ENCODE assay signal across 23 cellular contexts in the genomic region with DNA sequence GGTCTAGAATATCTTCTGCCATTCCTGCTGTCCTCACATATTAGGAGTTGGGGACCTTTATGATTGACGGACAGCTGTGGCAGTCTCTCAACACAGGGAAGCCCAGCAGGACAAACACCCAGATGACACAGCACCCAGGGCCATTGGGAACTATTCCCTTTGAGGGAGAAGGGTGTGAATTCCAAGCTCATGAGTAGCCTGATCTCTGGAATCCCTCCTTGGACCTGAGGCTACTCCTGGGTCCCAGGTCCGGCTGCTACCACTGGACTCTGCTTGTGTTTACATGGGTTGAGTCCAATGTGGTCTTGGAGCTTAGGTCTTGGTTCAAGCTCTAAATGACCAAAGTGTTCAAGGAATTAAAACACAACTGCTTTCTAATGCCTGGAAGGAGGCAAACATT.
"Had no signal": no experiment of that assay in that cellular context is flagged by ENCODE, and none has a peak within 500 bp of the region (broad histone marks: within the 10 kb centered on the region; RNA-seq: fewer than 3 reads in every experiment).

No MANE protein-coding gene starts in this region.

- H3K27me3 ChIP-seq: transverse colon, vagina had no signal

- H3K36me3 Mint-ChIP-seq: immature natural killer cell; naive B cell; natural killer cell treated with Interleukin-12 subunit alpha and Interleukin-12 subunit beta and Interleukin-15 and Interleukin-18, amount 100 ng/mL, for 72 hours had no signal

- H3K9ac ChIP-seq: parathyroid adenoma had no signal

- H3K27ac Mint-ChIP-seq: effector memory CD8-positive, alpha-beta T cell; immature natural killer cell; natural killer cell treated with Interleukin-12 subunit alpha and Interleukin-12 subunit beta and Interleukin-15 and Interleukin-18, amount 100 ng/mL, for 72 hours; progenitor cell of endocrine pancreas had no signal

- H3K79me2 ChIP-seq: parathyroid adenoma had no signal

- H3K4me3 Mint-ChIP-seq: effector memory CD8-positive, alpha-beta T cell; immature natural killer cell; naive B cell; natural killer cell treated with Interleukin-12 subunit alpha and Interleukin-12 subunit beta and Interleukin-15 and Interleukin-18, amount 100 ng/mL, for 72 hours; neural crest cell; stimulated activated naive CD8-positive, alpha-beta T cell treated with anti-CD3 and anti-CD28 coated beads, Interleukin-15, amount 100 ng/mL, for 72 hours had no signal

- DNase-seq: cortex of kidney; effector memory CD8-positive, alpha-beta T cell; hypothalamus; immature natural killer cell; left ventricle myocardium superior; lower lobe of right lung; mucosa of descending colon; naive B cell; stimulated activated CD4-positive, alpha-beta T cell treated with anti-CD3 and anti-CD28 coated beads, Interleukin-12 subunit alpha, Interleukin-12 subunit beta, amount 100 ng/mL, for 4 hours; stimulated activated CD4-positive, alpha-beta T cell treated with anti-CD3 and anti-CD28 coated beads, Interleukin-1b, Interleukin-23, amount 100 ng/mL, for 48 hours; stimulated activated CD4-positive, alpha-beta T cell treated with anti-CD3 and anti-CD28 coated beads, Interleukin-4, amount 100 ng/mL, for 1 hour; stimulated activated CD8-positive, alpha-beta memory T cell treated with anti-CD3 and anti-CD28 coated beads, Interleukin-4, amount 100 ng/mL, for 48 hours; stimulated activated naive CD4-positive, alpha-beta T cell; stimulated activated naive CD8-positive, alpha-beta T cell treated with anti-CD3 and anti-CD28 coated beads, Interleukin-15, amount 100 ng/mL, for 72 hours; transverse colon had no signal

- H3K4me3 ChIP-seq: lower lobe of right lung, mucosa of descending colon, smooth muscle cell, suprapubic skin, transverse colon, vagina had no signal

- H3K27ac ChIP-seq: lower lobe of right lung, neutrophil, parathyroid adenoma, suprapubic skin, transverse colon, vagina had no signal

- H3K9me3 Mint-ChIP-seq: immature natural killer cell; natural killer cell treated with Interleukin-12 subunit alpha and Interleukin-12 subunit beta and Interleukin-15 and Interleukin-18, amount 100 ng/mL, for 72 hours; neural crest cell had no signal

- H3K4me2 ChIP-seq: smooth muscle cell had no signal

- H3K4me1 Mint-ChIP-seq: immature natural killer cell; naive B cell; neural crest cell; stimulated activated naive CD8-positive, alpha-beta T cell treated with anti-CD3 and anti-CD28 coated beads, Interleukin-15, amount 100 ng/mL, for 72 hours had no signal

- H3K9me3 ChIP-seq: lower lobe of right lung, mucosa of descending colon, neutrophil, suprapubic skin, transverse colon, vagina had no signal

- H3K36me3 ChIP-seq: lower lobe of right lung, neutrophil, suprapubic skin, transverse colon, vagina had no signal

- H3K4me1 ChIP-seq: lower lobe of right lung, parathyroid adenoma, suprapubic skin, transverse colon had no signal
